Comparison of ENCODE assay signal across 25 cellular contexts in the genomic region with DNA sequence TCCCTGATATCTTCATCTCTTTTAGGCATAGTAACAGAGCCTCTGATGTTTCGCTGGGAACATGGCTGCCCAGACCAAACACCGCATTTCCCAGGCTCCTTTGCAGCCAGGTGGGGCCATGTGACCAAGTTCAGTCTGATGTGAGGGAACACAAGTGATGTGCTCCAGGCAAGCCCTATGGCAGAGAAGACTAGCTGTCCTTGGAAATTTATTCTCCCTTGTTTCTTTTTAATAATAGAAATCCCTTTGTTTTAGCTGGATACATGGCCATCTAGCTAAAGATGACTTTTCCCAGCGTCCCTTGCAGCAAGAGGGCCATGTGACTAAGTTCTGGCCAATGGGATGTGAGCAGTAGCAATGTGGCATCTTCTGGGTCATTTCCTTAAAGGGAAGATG. TPM values are rescaled to one million over a fixed set of nuclear protein-coding genes. Genes with fewer than 3 reads are reported as not detected.
DNase-seq lines count a peak whose midpoint lies in the region; ATAC-seq, FAIRE-seq and TF ChIP-seq lines count a peak whose summit lies in the region.
"Had no signal": no experiment of that assay in that cellular context is flagged by ENCODE, and none has a peak within 500 bp of the region (broad histone marks: within the 10 kb centered on the region; RNA-seq: fewer than 3 reads in every experiment).

No MANE protein-coding gene starts in this region.

- H3K79me1 ChIP-seq in IMR-90 (ENCODE audit: low read depth in 1 of 2, low read length in 2 of 2): no peaks in the 10 kb centered on the region
- H3K79me1 ChIP-seq in trophoblast cell (ENCODE audit: low read length): peaks cover 3% of the 10 kb centered on the region

- H2BK20ac ChIP-seq in IMR-90 (ENCODE audit: low read depth, low read length): peak overlapping the region; percentile 39; the same call in 1 of the 2 replicates

- H4K91ac ChIP-seq in IMR-90 (ENCODE audit: insufficient read depth, low read depth, low read length): no peak overlapping the region
- no peak overlapping the region for H4K91ac ChIP-seq in trophoblast cell (ENCODE audit: low read depth, low read length)

- H3K27me3 ChIP-seq in IMR-90 (ENCODE audit: control insufficient read depth, insufficient read depth, low read length) (no peaks in the 10 kb centered on the region), K562 (ENCODE audit: control insufficient read depth in 2 of 2, insufficient read depth in 2 of 2, low read length in 2 of 2) (peaks cover 0 to 15% of the 10 kb centered on the region in 2 experiments; a peak in 4 of 5 replicates), trophoblast cell (ENCODE audit: insufficient read depth, low read length) (no peaks in the 10 kb centered on the region)
- H3K27me3 ChIP-seq: ovary, upper lobe of left lung had no signal

- no peaks in the 10 kb centered on the region for H3K79me2 ChIP-seq in K562 (ENCODE audit: control insufficient read depth, insufficient read depth, low read length)
- H3K79me2 ChIP-seq in trophoblast cell (ENCODE audit: control insufficient read depth, insufficient read depth, low read length, poor library complexity): no peaks in the 10 kb centered on the region

- peak overlapping the region; percentile 35; the same call in 1 of the 2 replicates for H2BK120ac ChIP-seq in IMR-90 (ENCODE audit: low read depth, low read length)
- H2BK120ac ChIP-seq in trophoblast cell (ENCODE audit: insufficient read depth, low read length, poor library complexity): no peak overlapping the region

- H3K4ac ChIP-seq in IMR-90 (ENCODE audit: low read depth, low read length) (no peak overlapping the region), trophoblast cell (ENCODE audit: low read depth, low read length) (no peak overlapping the region)

- H2AK5ac ChIP-seq in IMR-90 (ENCODE audit: low read depth, low read length): 0 out of 2 replicates have a peak overlapping the region, but pooled peaks have one; percentile 24
- H2AK5ac ChIP-seq in trophoblast cell (ENCODE audit: low read length): no peak overlapping the region

- H3K9ac ChIP-seq in IMR-90 (ENCODE audit: low read depth, low read length) (no peak overlapping the region), K562 (ENCODE audit: insufficient read depth in 1 of 2, low read depth in 2 of 2, low read length in 2 of 2) (no peak overlapping the region), trophoblast cell (ENCODE audit: low read length) (no peak overlapping the region)

- peaks cover 31 to 34% of the 10 kb centered on the region in 2 donors for H3K27me3 Mint-ChIP-seq in stimulated activated naive B cell treated with anti-CD40 and anti-IgM and Interleukin-4, amounts not matched to agents 10 μg/mL and 1 μg/mL and 100 μg/mL, for 72 hours

- H3K4me1 ChIP-seq in IMR-90 (ENCODE audit: control insufficient read depth, insufficient read depth, low read length) (peaks cover 8% of the 10 kb centered on the region), K562 (replicated peaks in 1 of 2; ENCODE audit: control insufficient read depth in 2 of 2, insufficient read depth in 2 of 2, low read length in 2 of 2) (no peaks in the 10 kb centered on the region), trophoblast cell (ENCODE audit: control insufficient read depth in 1 of 2, insufficient read depth in 2 of 2, low read length in 2 of 2) (peaks cover 8 to 11% of the 10 kb centered on the region in 2 experiments)
- H3K4me1 ChIP-seq: upper lobe of left lung had no signal

- no peaks in the 10 kb centered on the region for H3K9me3 ChIP-seq in IMR-90 (ENCODE audit: control insufficient read depth, insufficient read depth, low read length)
- no peaks in the 10 kb centered on the region for H3K9me3 ChIP-seq in K562 (replicated peaks; ENCODE audit: control insufficient read depth, insufficient read depth, low read depth, low read length)
- no peaks in the 10 kb centered on the region for H3K9me3 ChIP-seq in trophoblast cell (ENCODE audit: insufficient read depth, low read depth, low read length)
- H3K9me3 ChIP-seq: ovary, upper lobe of left lung had no signal

- intact Hi-C loops in IMR-90 (cut with micrococcal nuclease) (no loop called here), K562 (cut with micrococcal nuclease) (no loop called here)

- POLR2A ChIA-PET in IMR-90 (lab: Charles Lee; ENCODE audit: unreplicated experiment) (no interaction called here), K562 (lab: Yijun Ruan, JAX) (interaction anchor here (0.6 kb wide), 1 partner anchor 8 kb away, joined by 3 read pairs; no protein-coding TSS in a partner anchor)

- TF ChIP-seq RAD21 in IMR-90 (IDR thresholded peaks at IDR 0.05; ENCODE audit: low read length) (no peak), K562 (CRISPR knock-in tag; conservative IDR thresholded peaks at IDR 0.05 in 1 of 2, IDR thresholded peaks at IDR 0.05 in 1 of 2) (no peak)

- no peak overlapping the region for H4K5ac ChIP-seq in IMR-90 (ENCODE audit: low read depth, low read length)

- BruUV-seq in IMR-90 (replicated peaks; lab: Mats Ljungman, UMichigan) (no TSS peak), K562 (replicated peaks; lab: Mats Ljungman, UMichigan) (no TSS peak)

- H4K8ac ChIP-seq in IMR-90 (ENCODE audit: low read depth in 2 of 2, low read length in 2 of 2) (no peak overlapping the region), trophoblast cell (ENCODE audit: low read depth, low read length) (no peak overlapping the region)

- TF ChIP-seq CTCF in IMR-90 (conservative IDR thresholded peaks at IDR 0.05; ENCODE audit: low read depth, low read length) (no peak), K562 (IDR thresholded peaks at IDR 0.05 in 2 of 3, conservative IDR thresholded peaks at IDR 0.05 in 1 of 3; ENCODE audit: insufficient read depth in 2 of 3, low read depth in 1 of 3, low read length in 3 of 3) (no peak)

- no peak overlapping the region for H2AK9ac ChIP-seq in IMR-90 (replicated peaks; ENCODE audit: low read depth, low read length, poor library complexity)

- TF ChIP-seq EP300 in K562 (IDR thresholded peaks at IDR 0.05; ENCODE audit: low read length): no peak

- H2AFZ ChIP-seq in IMR-90 (replicated peaks; ENCODE audit: low read length, poor library complexity): no peak overlapping the region
- H2AFZ ChIP-seq in K562 (ENCODE audit: low read depth, low read length): peak overlapping the region; percentile 28; the same call in 1 of the 2 replicates
- no peak overlapping the region for H2AFZ ChIP-seq in trophoblast cell (ENCODE audit: insufficient read depth, low read length, poor library complexity)

- H3K4me2 ChIP-seq in IMR-90 (ENCODE audit: low read depth, low read length): no peak overlapping the region
- no peak overlapping the region; the same call in 1 of the 2 replicates for H3K4me2 ChIP-seq in K562 (ENCODE audit: insufficient read depth, low read length)
- peak overlapping the region; percentile 28 for H3K4me2 ChIP-seq in trophoblast cell (ENCODE audit: low read length)

- in situ Hi-C loops in IMR-90 (cut with MboI; ENCODE audit: low sequenced_read_pairs) (no loop called here), K562 (cut with MboI) (no loop called here)

- no peak for TF ChIP-seq POLR2A in IMR-90 (IDR thresholded peaks at IDR 0.05; ENCODE audit: low read depth, low read length)
- no peak for TF ChIP-seq POLR2A in K562 (conservative IDR thresholded peaks at IDR 0.05)

- H3K9me1 ChIP-seq in IMR-90 (ENCODE audit: insufficient read depth, low read length): peaks cover 6% of the 10 kb centered on the region; the same call in 1 of the 2 replicates
- no peaks in the 10 kb centered on the region for H3K9me1 ChIP-seq in K562 (ENCODE audit: control insufficient read depth, insufficient read depth, low read length)

- no peak overlapping the region for H3K4me3 Mint-ChIP-seq in stimulated activated naive B cell treated with anti-CD40 and anti-IgM and Interleukin-4, amounts not matched to agents 10 μg/mL and 1 μg/mL and 100 μg/mL, for 72 hours
- H3K4me3 Mint-ChIP-seq: activated CD4-positive, alpha-beta T cell treated with anti-CD3 and anti-CD28 coated beads, Interleukin-2, amount 10 ng/mL, durations not matched to agents 7 days and 5 days; activated CD8-positive, alpha-beta memory T cell treated with anti-CD3 and anti-CD28 coated beads, Interleukin-2, amount 10 ng/mL, durations not matched to agents 7 days and 5 days; HFFc6; nephron had no signal

- H2BK15ac ChIP-seq in IMR-90 (ENCODE audit: low read depth, low read length): no peak overlapping the region

- no CpG with 5 or more reads among the region's 3 CpGs for WGBS in IMR-90 (ENCODE audit: extremely low coverage in 2 of 2, insufficient read length in 1 of 2), 2 experiments
- 2% methylated on average over 3 of the region's 3 CpGs for WGBS in K562 (ENCODE audit: insufficient coverage, low coverage, missing lambda C conversion rate)
- no CpG with 5 or more reads among the region's 3 CpGs for WGBS in trophoblast cell (ENCODE audit: extremely low coverage, insufficient coverage, insufficient read length)

- no peak overlapping the region for H3K27ac ChIP-seq in IMR-90 (ENCODE audit: insufficient read depth, low read length)
- H3K27ac ChIP-seq in K562 (ENCODE audit: extremely low read depth, low read depth, low read length): no peak overlapping the region
- peak overlapping the region; percentile 33 for H3K27ac ChIP-seq in trophoblast cell (ENCODE audit: low read depth, low read length)
- H3K27ac ChIP-seq: dorsolateral prefrontal cortex, ovary, upper lobe of left lung had no signal

- DNase-seq in IMR-90 (no peak), NCI-H510A (lab: John Stamatoyannopoulos, UW) (peak; percentile 60), K562 (ENCODE audit: extremely low read depth in 1 of 4, low spot score in 3 of 4) (peak in 2 of 4 experiments; percentile 20), trophoblast cell (no peak)
- DNase-seq in effector CD8-positive, alpha-beta T cell (lab: John Stamatoyannopoulos, UW): no peak
- no peak for DNase-seq in stimulated activated naive B cell treated with anti-CD40 and anti-IgM and Interleukin-4, amounts not matched to agents 10 μg/mL and 1 μg/mL and 100 μg/mL, for 72 hours
- DNase-seq: activated CD4-positive, alpha-beta T cell treated with anti-CD3 and anti-CD28 coated beads, Interleukin-2, amount 10 ng/mL, durations not matched to agents 7 days and 5 days; activated CD8-positive, alpha-beta memory T cell treated with anti-CD3 and anti-CD28 coated beads, Interleukin-2, amount 10 ng/mL, durations not matched to agents 7 days and 5 days; activated naive CD4-positive, alpha-beta T cell; activated T-cell treated with anti-CD3 and anti-CD28 coated beads, Interleukin-2, amount 50 U/mL, for 48 hours; cerebellar nuclear complex; dorsolateral prefrontal cortex; NCI-H1105 treated with DMSO at 0.1 percent for 48 hours; NCI-H2029 treated with DMSO at 0.1 percent for 48 hours; NCI-H345; ovary; SHP77; stimulated activated CD4-positive, alpha-beta T cell treated with anti-CD3 and anti-CD28 coated beads, Interleukin-2, amount 100 ng/mL, for 24 hours; T-helper 9 cell; upper lobe of left lung had no signal

- ATAC-seq in IMR-90 (ENCODE audit: low read depth) (no peak), K562 (no peak), GM19452 (IDR thresholded peaks at IDR 0.05; ENCODE audit: unreplicated experiment) (no peak)
- ATAC-seq in stimulated activated naive B cell treated with anti-CD40 and anti-IgM and Interleukin-4, amounts not matched to agents 10 μg/mL and 1 μg/mL and 100 μg/mL, for 72 hours (replicated peaks): no peak
- ATAC-seq: activated CD8-positive, alpha-beta memory T cell treated with anti-CD3 and anti-CD28 coated beads, Interleukin-2, amount 10 ng/mL, durations not matched to agents 7 days and 5 days had no signal

- no peak overlapping the region; the same call in 1 of the 2 replicates for H3K14ac ChIP-seq in IMR-90 (replicated peaks; ENCODE audit: low read depth, low read length)
- H3K14ac ChIP-seq in trophoblast cell (ENCODE audit: low read length): no peak overlapping the region

- H3K4me3 ChIP-seq in IMR-90 (ENCODE audit: insufficient read depth, low read depth, low read length) (no peak overlapping the region), K562 (no peak overlapping the region), trophoblast cell (ENCODE audit: low read depth, low read length) (no peak overlapping the region)
- H3K4me3 ChIP-seq: dorsolateral prefrontal cortex, ovary, upper lobe of left lung had no signal

- H3K4me1 Mint-ChIP-seq in stimulated activated naive B cell treated with anti-CD40 and anti-IgM and Interleukin-4, amounts not matched to agents 10 μg/mL and 1 μg/mL and 100 μg/mL, for 72 hours: no peaks in the 10 kb centered on the region
- H3K4me1 Mint-ChIP-seq: activated CD4-positive, alpha-beta T cell treated with anti-CD3 and anti-CD28 coated beads, Interleukin-2, amount 10 ng/mL, durations not matched to agents 7 days and 5 days; activated CD8-positive, alpha-beta memory T cell treated with anti-CD3 and anti-CD28 coated beads, Interleukin-2, amount 10 ng/mL, durations not matched to agents 7 days and 5 days had no signal

- CTCF ChIA-PET in IMR-90 (lab: Yijun Ruan, JAX): interaction anchor here (1.3 kb wide), 1 partner anchor 880 kb away, joined by 3 read pairs; no protein-coding TSS in a partner anchor
- CTCF ChIA-PET in K562 (lab: Yijun Ruan, JAX; ENCODE audit: low intra/inter-chr PET ratio): no interaction called here

- H3K18ac ChIP-seq in IMR-90 (ENCODE audit: low read depth, low read length) (no peak overlapping the region), trophoblast cell (ENCODE audit: low read length) (no peak overlapping the region)

- no peak overlapping the region for H3K56ac ChIP-seq in IMR-90 (ENCODE audit: extremely low read depth, insufficient read depth, low read length)

- H2BK5ac ChIP-seq in IMR-90 (ENCODE audit: low read depth, low read length, poor library complexity, severe bottlenecking) (no peak overlapping the region), trophoblast cell (ENCODE audit: low read depth, low read length, poor library complexity) (no peak overlapping the region)

- no peak overlapping the region for H4K12ac ChIP-seq in trophoblast cell (ENCODE audit: low read depth, low read length)

- no peak for FAIRE-seq in K562 (lab: Jason Lieb, UNC)
- FAIRE-seq: GM12891, keratinocyte had no signal

- no peak overlapping the region for H2BK12ac ChIP-seq in trophoblast cell (ENCODE audit: low read length)

- H3K36me3 Mint-ChIP-seq in stimulated activated naive B cell treated with anti-CD40 and anti-IgM and Interleukin-4, amounts not matched to agents 10 μg/mL and 1 μg/mL and 100 μg/mL, for 72 hours: no peaks in the 10 kb centered on the region
- H3K36me3 Mint-ChIP-seq: activated CD8-positive, alpha-beta memory T cell treated with anti-CD3 and anti-CD28 coated beads, Interleukin-2, amount 10 ng/mL, durations not matched to agents 7 days and 5 days had no signal

- H4K20me1 ChIP-seq in IMR-90 (ENCODE audit: insufficient read depth, low read length) (no peaks in the 10 kb centered on the region), K562 (replicated peaks; ENCODE audit: control insufficient read depth, insufficient read depth, low read length) (no peaks in the 10 kb centered on the region)

- 0 out of 2 replicates have a peak overlapping the region, but pooled peaks have one; percentile 8 for H3K23ac ChIP-seq in IMR-90 (ENCODE audit: low read depth, low read length)
- H3K23ac ChIP-seq in trophoblast cell (ENCODE audit: low read length): no peak overlapping the region

- H3K9me3 Mint-ChIP-seq in stimulated activated naive B cell treated with anti-CD40 and anti-IgM and Interleukin-4, amounts not matched to agents 10 μg/mL and 1 μg/mL and 100 μg/mL, for 72 hours: peaks cover 0 to 8% of the 10 kb centered on the region in 2 donors
- H3K9me3 Mint-ChIP-seq: nephron had no signal

- H3K27ac Mint-ChIP-seq in stimulated activated naive B cell treated with anti-CD40 and anti-IgM and Interleukin-4, amounts not matched to agents 10 μg/mL and 1 μg/mL and 100 μg/mL, for 72 hours: no peak overlapping the region
- H3K27ac Mint-ChIP-seq: activated CD4-positive, alpha-beta T cell treated with anti-CD3 and anti-CD28 coated beads, Interleukin-2, amount 10 ng/mL, durations not matched to agents 7 days and 5 days; activated CD8-positive, alpha-beta memory T cell treated with anti-CD3 and anti-CD28 coated beads, Interleukin-2, amount 10 ng/mL, durations not matched to agents 7 days and 5 days; HFFc6 had no signal

- H3K36me3 ChIP-seq in IMR-90 (ENCODE audit: control insufficient read depth, insufficient read depth, low read length) (no peaks in the 10 kb centered on the region), K562 (ENCODE audit: control insufficient read depth, insufficient read depth, low read length) (no peaks in the 10 kb centered on the region), trophoblast cell (ENCODE audit: control insufficient read depth in 1 of 2, insufficient read depth in 2 of 2, low read length in 2 of 2) (no peaks in the 10 kb centered on the region)
- H3K36me3 ChIP-seq: ovary had no signal

- dilution Hi-C loops in IMR-90 (cut with HindIII; ENCODE audit: low sequenced_read_pairs, unreplicated experiment): no loop called here

RNA-seq across cellular contexts. Expression of a gene that starts 30.8 kb away (rescaled TPM):
- total RNA-seq in IMR-90 (2012; rRNA removed): 14.7 and 15.2 TPM in 2 replicates
- polyA plus RNA-seq in IMR-90 (2012; rRNA removed): 22.0 TPM in 2 replicates
- polyA plus RNA-seq in IMR-90 (2012; cell fraction: cytosol; rRNA removed): 15.4 and 26.3 TPM in 2 replicates
- polyA plus RNA-seq in IMR-90 (2012; cell fraction: nucleus; rRNA removed; ENCODE audit: low replicate concordance): 21.8 and 22.7 TPM in 2 replicates
- 0.21 TPM in 1 of 2 replicates, not detected in the other for total RNA-seq in K562 (2011; cell fraction: chromatin; rRNA removed; ENCODE audit: low replicate concordance)
- 1.0 and 1.8 TPM in 2 replicates for total RNA-seq in K562 (2011; cell fraction: nucleolus; rRNA removed)
- total RNA-seq in K562 (2011; cell fraction: nucleoplasm; rRNA removed): 1.7 and 1.9 TPM in 2 replicates
- 0.86 and 1.8 TPM in 2 replicates for total RNA-seq in K562 (2014; rRNA removed)
- 0.06 and 0.07 TPM in 2 replicates for total RNA-seq in K562 (2014; rRNA removed; fragmentation: Illumina TruSeq; extraction: Trizol)
- total RNA-seq in K562 (2015; rRNA removed; fragmentation: Illumina TruSeq; extraction: Trizol): 0.22 and 0.57 TPM in 2 replicates
- 0.16 and 0.58 TPM in 2 replicates for total RNA-seq in K562 (2021)
- polyA plus RNA-seq in K562 (2011; rRNA removed): 0.10 and 0.38 TPM in 2 replicates
- polyA plus RNA-seq in K562 (2011; cell fraction: cytosol; rRNA removed): 0.22 and 0.33 TPM in 2 replicates
- 1.1 and 1.7 TPM in 2 replicates for polyA plus RNA-seq in K562 (2011; cell fraction: nucleus; rRNA removed)
- polyA plus RNA-seq in K562 (2012): 0.64 and 2.1 TPM in 2 replicates
- polyA plus RNA-seq in K562 (2014; fragmentation: Illumina TruSeq; extraction: Trizol): 0.12 and 0.14 TPM in 2 replicates
- under 1 TPM; 0.01 to 0.08 TPM for polyA plus RNA-seq in K562 (2014; fragmentation: Nextera tagmentation; extraction: Ambion mirVana)
- 0.04 and 0.11 TPM in 2 replicates for polyA plus RNA-seq in K562 (2014; rRNA removed)
- polyA minus RNA-seq in K562 (2011; rRNA and poly(A)+ RNA removed): 0.07 and 0.84 TPM in 2 replicates
- 0.82 TPM in 1 of 2 replicates, not detected in the other for polyA minus RNA-seq in K562 (2011; cell fraction: cytosol; rRNA and poly(A)+ RNA removed)
- polyA minus RNA-seq in K562 (2011; cell fraction: nucleus; rRNA and poly(A)+ RNA removed): 1.4 TPM in 1 of 2 replicates, not detected in the other
- polyA plus RNA-seq in trophoblast cell (2013): 10.2 TPM in 2 replicates
- total RNA-seq: activated CD4-positive, alpha-beta T cell treated with anti-CD3 and anti-CD28 coated beads, Interleukin-2, amount 10 ng/mL, durations not matched to agents 7 days and 5 days; activated CD8-positive, alpha-beta memory T cell treated with anti-CD3 and anti-CD28 coated beads, Interleukin-2, amount 10 ng/mL, durations not matched to agents 7 days and 5 days had no signal
- polyA plus RNA-seq: keratinocyte had no signal

RNA-seq across cellular contexts. Expression of a gene that starts 51.0 kb away (rescaled TPM):
- 10.6 and 16.1 TPM in 2 replicates for total RNA-seq in IMR-90 (2012; rRNA removed)
- polyA plus RNA-seq in IMR-90 (2012; rRNA removed): 8.7 and 9.0 TPM in 2 replicates
- polyA plus RNA-seq in IMR-90 (2012; cell fraction: cytosol; rRNA removed): 7.0 and 8.1 TPM in 2 replicates
- 2.5 and 3.0 TPM in 2 replicates for polyA plus RNA-seq in IMR-90 (2012; cell fraction: nucleus; rRNA removed; ENCODE audit: low replicate concordance)
- total RNA-seq in K562 (2011; cell fraction: chromatin; rRNA removed; ENCODE audit: low replicate concordance): 8.1 and 13.3 TPM in 2 replicates
- 8.9 and 10.0 TPM in 2 replicates for total RNA-seq in K562 (2011; cell fraction: nucleolus; rRNA removed)
- 12.8 and 19.0 TPM in 2 replicates for total RNA-seq in K562 (2011; cell fraction: nucleoplasm; rRNA removed)
- total RNA-seq in K562 (2014; rRNA removed): 35.1 and 43.5 TPM in 2 replicates
- 17.2 and 18.4 TPM in 2 replicates for total RNA-seq in K562 (2014; rRNA removed; fragmentation: Illumina TruSeq; extraction: Trizol)
- total RNA-seq in K562 (2015; rRNA removed; fragmentation: Illumina TruSeq; extraction: Trizol): 16.7 and 18.0 TPM in 2 replicates
- 12.9 and 16.4 TPM in 2 replicates for total RNA-seq in K562 (2021)
- 14.4 and 18.3 TPM in 2 replicates for polyA plus RNA-seq in K562 (2011; rRNA removed)
- polyA plus RNA-seq in K562 (2011; cell fraction: cytosol; rRNA removed): 9.9 and 11.6 TPM in 2 replicates
- polyA plus RNA-seq in K562 (2011; cell fraction: nucleus; rRNA removed): 5.7 and 7.0 TPM in 2 replicates
- 9.6 and 12.2 TPM in 2 replicates for polyA plus RNA-seq in K562 (2012)
- 10.7 and 13.2 TPM in 2 replicates for polyA plus RNA-seq in K562 (2014; fragmentation: Illumina TruSeq; extraction: Trizol)
- polyA plus RNA-seq in K562 (2014; fragmentation: Nextera tagmentation; extraction: Ambion mirVana): 1 to 10 TPM; 2.9 to 4.2 TPM
- polyA plus RNA-seq in K562 (2014; rRNA removed): 18.5 and 24.8 TPM in 2 replicates
- 9.8 and 12.9 TPM in 2 replicates for polyA minus RNA-seq in K562 (2011; rRNA and poly(A)+ RNA removed)
- 6.1 and 6.4 TPM in 2 replicates for polyA minus RNA-seq in K562 (2011; cell fraction: cytosol; rRNA and poly(A)+ RNA removed)
- 6.5 and 10.7 TPM in 2 replicates for polyA minus RNA-seq in K562 (2011; cell fraction: nucleus; rRNA and poly(A)+ RNA removed)
- polyA plus RNA-seq in trophoblast cell (2013): 11.1 and 11.8 TPM in 2 replicates
